In genomic region chr3:162353414-162353813, GRCh38 we compare ENCODE assay signal across 2 cellular contexts.
TF ChIP-seq lines count a peak whose summit lies in the region.

No MANE protein-coding gene starts in this region.

TF ChIP-seq in IMR-90, 13 proteins besides CTCF, POLR2A, EP300 and RAD21:
- TF ChIP-seq CHD1 (IDR thresholded peaks at IDR 0.05; ENCODE audit: low read depth, low read length) (no peak), ELK1 (IDR thresholded peaks at IDR 0.05; ENCODE audit: borderline replicate concordance, low read depth, low read length) (no peak), MAZ (IDR thresholded peaks at IDR 0.05; ENCODE audit: borderline replicate concordance, low read depth, low read length) (no peak), FOS (IDR thresholded peaks at IDR 0.05; ENCODE audit: low read depth, low read length) (no peak), SMC3 (IDR thresholded peaks at IDR 0.05; ENCODE audit: low read depth, low read length) (no peak), RFX5 (IDR thresholded peaks at IDR 0.05; ENCODE audit: low read depth, low read length) (no peak), MAFK (IDR thresholded peaks at IDR 0.05; ENCODE audit: low read depth, low read length) (no peak), BHLHE40 (IDR thresholded peaks at IDR 0.05; ENCODE audit: low read depth, low read length) (no peak), NFE2L2 (IDR thresholded peaks at IDR 0.05; ENCODE audit: low read depth, low read length) (no peak), CEBPB (IDR thresholded peaks at IDR 0.05; ENCODE audit: low read depth, low read length) (no peak), MXI1 (IDR thresholded peaks at IDR 0.05; ENCODE audit: borderline replicate concordance, low read depth, low read length) (no peak), RCOR1 (IDR thresholded peaks at IDR 0.05; ENCODE audit: insufficient replicate concordance, low read length) (no peak)
- TF ChIP-seq, protein P1, sequence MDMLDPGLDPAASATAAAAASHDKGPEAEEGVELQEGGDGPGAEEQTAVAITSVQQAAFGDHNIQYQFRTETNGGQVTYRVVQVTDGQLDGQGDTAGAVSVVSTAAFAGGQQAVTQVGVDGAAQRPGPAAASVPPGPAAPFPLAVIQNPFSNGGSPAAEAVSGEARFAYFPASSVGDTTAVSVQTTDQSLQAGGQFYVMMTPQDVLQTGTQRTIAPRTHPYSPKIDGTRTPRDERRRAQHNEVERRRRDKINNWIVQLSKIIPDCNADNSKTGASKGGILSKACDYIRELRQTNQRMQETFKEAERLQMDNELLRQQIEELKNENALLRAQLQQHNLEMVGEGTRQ (IDR thresholded peaks at IDR 0.05; ENCODE audit: low read depth, low read length) = no peak
TF ChIP-seq in IMR-90: peak in this region for 0.

TF ChIP-seq in WTC11, 78 proteins besides CTCF, POLR2A, EP300 and RAD21:
- TF ChIP-seq, protein P2, sequence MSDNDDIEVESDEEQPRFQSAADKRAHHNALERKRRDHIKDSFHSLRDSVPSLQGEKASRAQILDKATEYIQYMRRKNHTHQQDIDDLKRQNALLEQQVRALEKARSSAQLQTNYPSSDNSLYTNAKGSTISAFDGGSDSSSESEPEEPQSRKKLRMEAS (CRISPR knock-in tag; IDR thresholded peaks at IDR 0.05) = no peak
- TF ChIP-seq PREB (CRISPR knock-in tag; IDR thresholded peaks at IDR 0.05; ENCODE audit: borderline replicate concordance) (no peak), USF1 (CRISPR knock-in tag; IDR thresholded peaks at IDR 0.05) (no peak), GABPB1 (CRISPR knock-in tag; IDR thresholded peaks at IDR 0.05) (no peak), ESRRA (CRISPR knock-in tag; IDR thresholded peaks at IDR 0.05; ENCODE audit: borderline replicate concordance) (no peak), EMX1 (CRISPR knock-in tag; IDR thresholded peaks at IDR 0.05) (no peak), TEAD1 (CRISPR knock-in tag; IDR thresholded peaks at IDR 0.05) (no peak), ARID4B (CRISPR knock-in tag; IDR thresholded peaks at IDR 0.05; ENCODE audit: borderline replicate concordance) (no peak)
- TF ChIP-seq, protein P3, sequence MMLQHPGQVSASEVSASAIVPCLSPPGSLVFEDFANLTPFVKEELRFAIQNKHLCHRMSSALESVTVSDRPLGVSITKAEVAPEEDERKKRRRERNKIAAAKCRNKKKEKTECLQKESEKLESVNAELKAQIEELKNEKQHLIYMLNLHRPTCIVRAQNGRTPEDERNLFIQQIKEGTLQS (CRISPR knock-in tag; conservative IDR thresholded peaks at IDR 0.05) = no peak
